9 cellular contexts compared by ENCODE assay signal in genomic region chr19:49555600-49556411, GRCh38. TPM values are rescaled to one million over a fixed set of nuclear protein-coding genes. Genes with fewer than 3 reads are reported as not detected.
DNase-seq lines count a peak whose midpoint lies in the region; ATAC-seq and TF ChIP-seq lines count a peak whose summit lies in the region.
"Had no signal": no experiment of that assay in that cellular context is flagged by ENCODE, and none has a peak within 500 bp of the region (broad histone marks: within the 10 kb centered on the region; RNA-seq: fewer than 3 reads in every experiment).

No MANE protein-coding gene starts in this region.

- no peaks in the 10 kb centered on the region for H3K9me3 ChIP-seq in esophagus squamous epithelium

- 87 to 93% methylated on average over 25 to 31 of the region's 53 CpGs for WGBS in esophagus squamous epithelium, 2 donors

- H3K27me3 ChIP-seq in esophagus squamous epithelium = no peaks in the 10 kb centered on the region

- H3K27ac ChIP-seq in esophagus squamous epithelium = peak overlapping the region in 3 of 4 donors; percentile 69 to 90 (median 86)

- no peak overlapping the region for H3K4me3 ChIP-seq in esophagus squamous epithelium

- ATAC-seq in sciatic nerve (peak; percentile 71), GM21390 (IDR thresholded peaks at IDR 0.05; ENCODE audit: unreplicated experiment) (no peak), GM19452 (IDR thresholded peaks at IDR 0.05; ENCODE audit: unreplicated experiment) (no peak)

- peak; percentile 81 for DNase-seq in NCI-H1436 (lab: John Stamatoyannopoulos, UW)
- DNase-seq in NCI-H1436 treated with DMSO at 0.1 percent for 48 hours (lab: John Stamatoyannopoulos, UW) = no peak
- peak; percentile 77 for DNase-seq in activated CD8-positive, alpha-beta memory T cell treated with anti-CD3 and anti-CD28 coated beads for 24 hours
- DNase-seq in esophagus squamous epithelium (lab: John Stamatoyannopoulos, UW) = no peak
- DNase-seq in sciatic nerve (ENCODE audit: low spot score) = peak; percentile 84
- DNase-seq in hepatic stellate cell (ENCODE audit: low spot score) = no peak

- H3K36me3 ChIP-seq in esophagus squamous epithelium = peaks cover 17 to 62% (median 21%) of the 10 kb centered on the region in 3 donors

- TF ChIP-seq POLR2A in esophagus squamous epithelium (IDR thresholded peaks at IDR 0.05) = no peak

- H3K4me1 ChIP-seq in esophagus squamous epithelium = peaks cover 14 to 54% (median 15%) of the 10 kb centered on the region in 3 donors

- TF ChIP-seq CTCF in esophagus squamous epithelium (IDR thresholded peaks at IDR 0.05) = no peak

- intact Hi-C loops in esophagus squamous epithelium (cut with DNase I) (no loop called here), sciatic nerve (cut with DNase I) (no loop called here)

RNA-seq across cellular contexts. Expression of gene NOSIP, which starts 24.6 kb away (rescaled TPM):
- total RNA-seq in esophagus squamous epithelium = 10 to 100 TPM; 37.8 to 50.7 (median 40.2) TPM
- total RNA-seq in sciatic nerve = 41.7 TPM

RNA-seq across cellular contexts. Expression of gene PRRG2, which starts 25.3 kb away (rescaled TPM):
- total RNA-seq in esophagus squamous epithelium = 10 to 100 TPM in 1 of 4 donors, 1 to 10 TPM in 3; 7.7 to 19.8 (median 8.8) TPM
- total RNA-seq in sciatic nerve = 1.7 TPM
- total RNA-seq: RPMI7951 had no signal

RNA-seq across cellular contexts. Expression of gene RCN3, which starts 28.0 kb away (rescaled TPM):
- total RNA-seq in esophagus squamous epithelium = 1 to 10 TPM; 1.0 to 7.2 (median 2.3) TPM
- 48.5 TPM for total RNA-seq in sciatic nerve

RNA-seq across cellular contexts. Expression of gene PRR12, which starts 35.2 kb away (rescaled TPM):
- total RNA-seq in esophagus squamous epithelium (10 to 100 TPM in 1 of 4 donors, 1 to 10 TPM in 3; 4.5 to 11.9 (median 7.7) TPM), sciatic nerve (37.0 TPM)

RNA-seq across cellular contexts. Expression of gene FCGRT, which starts 43.3 kb away (rescaled TPM):
- total RNA-seq in esophagus squamous epithelium (100 to 1,000 TPM in 1 of 4 donors, 10 to 100 TPM in 3; 18.0 to 129 (median 60.0) TPM), sciatic nerve (263 TPM)

Comparison
In these comparisons a context has a peak if more than half of its experiments do, and no peak if none do; other contexts are left out.
1. DNase-seq: peak in NCI-H1436 (single experiment), activated CD8-positive, alpha-beta memory T cell treated with anti-CD3 and anti-CD28 coated beads for 24 hours (single experiment) and sciatic nerve (single experiment); none in NCI-H1436 treated with DMSO at 0.1 percent for 48 hours (single experiment), esophagus squamous epithelium (single experiment) and hepatic stellate cell (single experiment).